8 cellular contexts compared by ENCODE assay signal in genomic region chr3:161273589-161274218, GRCh38. TPM values are rescaled to one million over a fixed set of nuclear protein-coding genes. Genes with fewer than 3 reads are reported as not detected.
A peak's percentile ranks its signal among the peaks of the same experiment; 100 is the strongest.
DNase-seq lines count a peak whose midpoint lies in the region; ATAC-seq, FAIRE-seq and TF ChIP-seq lines count a peak whose summit lies in the region.

No MANE protein-coding gene starts in this region.

- FAIRE-seq in K562 (lab: Jason Lieb, UNC), result no peak

- TF ChIP-seq EP300 in K562 (IDR thresholded peaks at IDR 0.05; ENCODE audit: low read length), result no peak
- TF ChIP-seq EP300 in ovary (IDR thresholded peaks at IDR 0.05), result no peak

- peak in 1 of 2 experiments; percentile 43; a peak in 2 of 4 replicates for TF ChIP-seq RAD21 in K562 (CRISPR knock-in tag; conservative IDR thresholded peaks at IDR 0.05 in 1 of 2, IDR thresholded peaks at IDR 0.05 in 1 of 2)

- no peaks in the 10 kb centered on the region for H3K9me1 ChIP-seq in K562 (ENCODE audit: control insufficient read depth, insufficient read depth, low read length)

- H3K9me2 ChIP-seq in DOHH2 (replicated peaks; ENCODE audit: control insufficient read depth, low read length), result no peaks in the 10 kb centered on the region

- ATAC-seq in K562 (no peak), right lobe of liver (peak in 1 of 4 donors; percentile 44), HG02938 (IDR thresholded peaks at IDR 0.05; ENCODE audit: unreplicated experiment) (no peak)

- peaks cover 4% of the 10 kb centered on the region; the same call in 1 of the 2 replicates for H3F3A ChIP-seq in DOHH2 (ENCODE audit: control insufficient read depth, insufficient read depth)

- in situ Hi-C loops in ACHN (cut with HindIII; ENCODE audit: low pct_ligation_motif_present, low pct_unique_long_range_greater_than_20kb, low sequenced_read_pairs), result no loop called here
- in situ Hi-C loops in K562 (cut with MboI), result no loop called here

- no peak overlapping the region for H3K9ac ChIP-seq in K562 (ENCODE audit: insufficient read depth in 1 of 2, low read depth in 2 of 2, low read length in 2 of 2)

- CTCF ChIA-PET in K562 (lab: Yijun Ruan, JAX; ENCODE audit: low intra/inter-chr PET ratio), result interaction anchor here (0.7 to 2.7 kb wide), 4 partner anchors 135 to 325 kb away, joined by 4 to 12 read pairs (median 10); no protein-coding TSS in a partner anchor

- H3K4me2 ChIP-seq in DOHH2 (ENCODE audit: low read length) (no peak overlapping the region), K562 (ENCODE audit: insufficient read depth, low read length) (no peak overlapping the region)

- no peak overlapping the region for H2AFZ ChIP-seq in K562 (ENCODE audit: low read depth, low read length)

- BruUV-seq in K562 (replicated peaks; lab: Mats Ljungman, UMichigan), result no TSS peak

- H3K27ac ChIP-seq in DOHH2 (ENCODE audit: low read depth, low read length), result no peak overlapping the region
- H3K27ac ChIP-seq in K562 (ENCODE audit: extremely low read depth, low read depth, low read length), result no peak overlapping the region
- no peak overlapping the region for H3K27ac ChIP-seq in right lobe of liver
- H3K27ac ChIP-seq in ovary, result no peak overlapping the region

- H3K4me3 ChIP-seq in DOHH2 (ENCODE audit: low read length) (no peak overlapping the region), K562 (no peak overlapping the region), right lobe of liver (no peak overlapping the region), ovary (no peak overlapping the region)

- peak; percentile 42 for DNase-seq in ACHN
- DNase-seq in NCI-H526 (lab: John Stamatoyannopoulos, UW), result peak; percentile 8 to 64
- DNase-seq in K562 (ENCODE audit: extremely low read depth in 1 of 4, low spot score in 3 of 4), result peak in 2 of 4 experiments; percentile 18 to 46
- DNase-seq in right lobe of liver, result no peak
- DNase-seq in AG20443 (ENCODE audit: low spot score), result no peak
- DNase-seq in ovary, result no peak

- H3K36me3 ChIP-seq in DOHH2 (ENCODE audit: control insufficient read depth, low read length) (no peaks in the 10 kb centered on the region), K562 (ENCODE audit: control insufficient read depth, insufficient read depth, low read length) (no peaks in the 10 kb centered on the region), right lobe of liver (no peaks in the 10 kb centered on the region), ovary (no peaks in the 10 kb centered on the region)

- H3K27me3 ChIP-seq in DOHH2 (ENCODE audit: control insufficient read depth, low read length), result no peaks in the 10 kb centered on the region
- H3K27me3 ChIP-seq in K562 (ENCODE audit: control insufficient read depth in 2 of 2, insufficient read depth in 2 of 2, low read length in 2 of 2), result no peaks in the 10 kb centered on the region
- H3K27me3 ChIP-seq in right lobe of liver, result no peaks in the 10 kb centered on the region
- no peaks in the 10 kb centered on the region for H3K27me3 ChIP-seq in ovary

- intact Hi-C loops in K562 (cut with micrococcal nuclease) (loop anchor here (1.0 to 10.0 kb wide), 6 partner anchors 136 to 569 kb away; no protein-coding TSS in a partner anchor), right lobe of liver (cut with DNase I) (loop anchor here (5.0 to 10.0 kb wide), 2 partner anchors 131 to 149 kb away; no protein-coding TSS in a partner anchor), ovary (cut with DNase I) (no loop called here)

- no peak for TF ChIP-seq POLR2A in K562 (conservative IDR thresholded peaks at IDR 0.05)
- no peak for TF ChIP-seq POLR2A in right lobe of liver (IDR thresholded peaks at IDR 0.05)
- TF ChIP-seq POLR2A in ovary (IDR thresholded peaks at IDR 0.05), result no peak

- H3K79me2 ChIP-seq in DOHH2 (ENCODE audit: control insufficient read depth, low read length) (no peaks in the 10 kb centered on the region), K562 (ENCODE audit: control insufficient read depth, insufficient read depth, low read length) (no peaks in the 10 kb centered on the region)

- no peaks in the 10 kb centered on the region for H3K9me3 ChIP-seq in DOHH2 (ENCODE audit: control insufficient read depth, insufficient read depth, low read length)
- H3K9me3 ChIP-seq in K562 (replicated peaks; ENCODE audit: control insufficient read depth, insufficient read depth, low read depth, low read length), result no peaks in the 10 kb centered on the region
- no peaks in the 10 kb centered on the region for H3K9me3 ChIP-seq in right lobe of liver
- H3K9me3 ChIP-seq in ovary, result peaks cover 0 to 4% of the 10 kb centered on the region in 2 donors

- H3K4me1 ChIP-seq in DOHH2 (ENCODE audit: control insufficient read depth, low read length) (no peaks in the 10 kb centered on the region), K562 (replicated peaks in 1 of 2; ENCODE audit: control insufficient read depth in 2 of 2, insufficient read depth in 2 of 2, low read length in 2 of 2) (no peaks in the 10 kb centered on the region), right lobe of liver (no peaks in the 10 kb centered on the region), ovary (ENCODE audit: insufficient read depth) (no peaks in the 10 kb centered on the region)

- TF ChIP-seq CTCF in DOHH2 (IDR thresholded peaks at IDR 0.05; ENCODE audit: low read depth, low read length, poor library complexity, severe bottlenecking) (peak; percentile 60), K562 (IDR thresholded peaks at IDR 0.05 in 2 of 3, conservative IDR thresholded peaks at IDR 0.05 in 1 of 3; ENCODE audit: insufficient read depth in 2 of 3, low read depth in 1 of 3, low read length in 3 of 3) (peak in 2 of 3 experiments; percentile 20 to 54; a peak in 3 of 6 replicates), right lobe of liver (IDR thresholded peaks at IDR 0.05) (peak; percentile 65 to 74 (median 70)), ovary (IDR thresholded peaks at IDR 0.05) (no peak)

- H4K20me1 ChIP-seq in DOHH2 (ENCODE audit: control insufficient read depth, insufficient read depth, low read depth, low read length), result no peaks in the 10 kb centered on the region
- no peaks in the 10 kb centered on the region for H4K20me1 ChIP-seq in K562 (replicated peaks; ENCODE audit: control insufficient read depth, insufficient read depth, low read length)

- POLR2A ChIA-PET in K562 (lab: Yijun Ruan, JAX), result interaction anchor here (0.6 kb wide), 1 partner anchor 11 kb away, joined by 4 read pairs; no protein-coding TSS in a partner anchor

- WGBS in K562 (ENCODE audit: insufficient coverage, low coverage, missing lambda C conversion rate), result 18% methylated on average over 3 of the region's 3 CpGs
- 16% methylated on average over 3 of the region's 3 CpGs for WGBS in right lobe of liver (ENCODE audit: insufficient coverage, low coverage, low lambda C conversion rate, missing lambda C conversion rate)
- WGBS in ovary, 3 donors, result 43 to 59% (median 52%) methylated on average over 3 of the region's 3 CpGs

TF ChIP-seq in K562, 482 proteins besides CTCF, POLR2A, EP300 and RAD21 (continues in another document):
- TF ChIP-seq FOXP4 (CRISPR knock-in tag; IDR thresholded peaks at IDR 0.05; ENCODE audit: borderline replicate concordance) (no peak), FOXA1 (IDR thresholded peaks at IDR 0.05; ENCODE audit: borderline replicate concordance) (no peak), POLR2H (tag; IDR thresholded peaks at IDR 0.05; ENCODE audit: low read depth) (no peak)

RNA-seq across cellular contexts. Expression of gene NMD3, which starts 52.6 kb away (rescaled TPM):
- 58.4 and 103 TPM in 2 replicates for total RNA-seq in K562 (2011; cell fraction: chromatin; rRNA removed; ENCODE audit: low replicate concordance)
- total RNA-seq in K562 (2011; cell fraction: nucleolus; rRNA removed), result 37.9 and 41.5 TPM in 2 replicates
- 45.5 and 54.7 TPM in 2 replicates for total RNA-seq in K562 (2011; cell fraction: nucleoplasm; rRNA removed)
- 60.3 and 63.5 TPM in 2 replicates for total RNA-seq in K562 (2014; rRNA removed)
- 121 and 133 TPM in 2 replicates for total RNA-seq in K562 (2014; rRNA removed; fragmentation: Illumina TruSeq; extraction: Trizol)
- total RNA-seq in K562 (2015; rRNA removed; fragmentation: Illumina TruSeq; extraction: Trizol), result 69.0 and 77.0 TPM in 2 replicates
- 105 and 111 TPM in 2 replicates for total RNA-seq in K562 (2021)
- polyA plus RNA-seq in K562 (2011; rRNA removed), result 107 and 129 TPM in 2 replicates
- polyA plus RNA-seq in K562 (2011; cell fraction: cytosol; rRNA removed), result 25.1 and 41.6 TPM in 2 replicates
- 39.7 and 55.4 TPM in 2 replicates for polyA plus RNA-seq in K562 (2011; cell fraction: nucleus; rRNA removed)
- polyA plus RNA-seq in K562 (2012), result 73.3 and 75.3 TPM in 2 replicates
- 96.9 and 100 TPM in 2 replicates for polyA plus RNA-seq in K562 (2014; fragmentation: Illumina TruSeq; extraction: Trizol)
- 100 to 1,000 TPM; 147 to 178 TPM for polyA plus RNA-seq in K562 (2014; fragmentation: Nextera tagmentation; extraction: Ambion mirVana)
- 63.6 and 73.9 TPM in 2 replicates for polyA plus RNA-seq in K562 (2014; rRNA removed)
- 248 and 292 TPM in 2 replicates for polyA minus RNA-seq in K562 (2011; rRNA and poly(A)+ RNA removed)
- polyA minus RNA-seq in K562 (2011; cell fraction: cytosol; rRNA and poly(A)+ RNA removed), result 69.3 and 87.1 TPM in 2 replicates
- 50.4 and 91.6 TPM in 2 replicates for polyA minus RNA-seq in K562 (2011; cell fraction: nucleus; rRNA and poly(A)+ RNA removed)
- 10 to 100 TPM; 33.3 to 46.7 (median 42.2) TPM for total RNA-seq in right lobe of liver
- 10 to 100 TPM; 35.6 to 61.7 (median 49.2) TPM for total RNA-seq in ovary
- 10 to 100 TPM; 25.9 to 28.1 TPM for polyA plus RNA-seq in ovary

Comparison
In these comparisons a context has a peak if more than half of its experiments do, and no peak if none do; other contexts are left out.
1. DNase-seq: peak in ACHN (single experiment) and NCI-H526 (2 of 2); none in right lobe of liver (0 of 3), AG20443 (single experiment) and ovary (0 of 5).
2. CTCF ChIP-seq: peak in DOHH2 (single experiment), K562 (2 of 3) and right lobe of liver (4 of 4); none in ovary (0 of 3).
3. intact Hi-C loops: an anchor here in K562 (1.0 to 10.0 kb wide) and right lobe of liver (5.0 to 10.0 kb wide); none called in ovary.